ENCODE assay signal across 8 cellular contexts in genomic region chr2:176136375-176137248, GRCh38. TPM values are rescaled to one million over a fixed set of nuclear protein-coding genes. Genes with fewer than 3 reads are reported as not detected.
DNase-seq lines count a peak whose midpoint lies in the region; TF ChIP-seq lines count a peak whose summit lies in the region.
"Had no signal": no experiment of that assay in that cellular context is flagged by ENCODE, and none has a peak within 500 bp of the region (broad histone marks: within the 10 kb centered on the region; RNA-seq: fewer than 3 reads in every experiment).

No MANE protein-coding gene starts in this region.

- no peaks in the 10 kb centered on the region for H3K36me3 ChIP-seq in esophagus muscularis mucosa
- no peaks in the 10 kb centered on the region for H3K36me3 ChIP-seq in stomach

- TF ChIP-seq CTCF in esophagus muscularis mucosa (IDR thresholded peaks at IDR 0.05) (no peak), stomach (IDR thresholded peaks at IDR 0.05) (no peak)

- WGBS in esophagus muscularis mucosa, result 2% methylated on average over 33 of the region's 71 CpGs
- WGBS in stomach, 5 donors, result 2 to 9% (median 5%) methylated on average over 50 to 71 of the region's 71 CpGs

- H3K27ac ChIP-seq in esophagus muscularis mucosa (replicated peaks in 1 of 4) (peak overlapping the region; percentile 59 to 75 (median 68)), stomach (peak overlapping the region; percentile 54 to 71 (median 60))
- H3K27ac ChIP-seq: C4-2B had no signal

- H3K9me3 ChIP-seq in esophagus muscularis mucosa, result no peaks in the 10 kb centered on the region
- H3K9me3 ChIP-seq in stomach, result peaks cover 0 to 8% (median 0%) of the 10 kb centered on the region in 4 donors

- intact Hi-C loops in esophagus muscularis mucosa (cut with DNase I) (no loop called here), stomach (cut with DNase I; ENCODE audit: low total_unique reads) (no loop called here)

- H3K4me1 ChIP-seq in esophagus muscularis mucosa, result peaks cover 22 to 51% (median 33%) of the 10 kb centered on the region in 4 donors
- peaks cover 11 to 53% (median 35%) of the 10 kb centered on the region in 4 donors for H3K4me1 ChIP-seq in stomach

- H3K27me3 ChIP-seq in esophagus muscularis mucosa, result peaks cover 14 to 98% (median 73%) of the 10 kb centered on the region in 4 donors
- H3K27me3 ChIP-seq in stomach, result peaks cover 39 to 100% (median 96%) of the 10 kb centered on the region in 3 donors

- H3K4me3 ChIP-seq in esophagus muscularis mucosa (peak overlapping the region; percentile 49 to 60 (median 53)), stomach (peak overlapping the region; percentile 38 to 50 (median 42))

- no peak for TF ChIP-seq EP300 in esophagus muscularis mucosa (IDR thresholded peaks at IDR 0.05)
- TF ChIP-seq EP300 in stomach (IDR thresholded peaks at IDR 0.05), result no peak

- TF ChIP-seq POLR2A in esophagus muscularis mucosa (IDR thresholded peaks at IDR 0.05; ENCODE audit: low read depth) (no peak), stomach (IDR thresholded peaks at IDR 0.05) (no peak)

- DNase-seq in NCI-H510A treated with DMSO at 0.1 percent for 48 hours (lab: John Stamatoyannopoulos, UW) (peak; percentile 56), NCI-H510A (lab: John Stamatoyannopoulos, UW) (no peak), esophagus muscularis mucosa (ENCODE audit: extremely low spot score) (no peak), stomach (no peak), islet precursor cell (no peak), NOMO-1 treated with dmso at 0.1 percent for 144 hours (lab: John Stamatoyannopoulos, UW; ENCODE audit: unreplicated experiment) (no peak)

RNA-seq across cellular contexts. Expression of gene HOXD8, which starts 7.1 kb away (rescaled TPM):
- total RNA-seq in esophagus muscularis mucosa, result 1 to 10 TPM; 3.7 to 4.8 (median 4.3) TPM
- total RNA-seq in stomach, result 10 to 100 TPM in 1 of 5 donors, 1 to 10 TPM in 1, under 1 TPM in 1, not detected in 2; 0.58 to 15.9 (median 5.1) TPM
- polyA plus RNA-seq in stomach, result 1 to 10 TPM in 2 of 3 donors, under 1 TPM in 1; 0.87 to 1.8 (median 1.7) TPM
- total RNA-seq: T-helper 1 cell treated with Interleukin-12 subunit alpha and Interleukin-12 subunit beta and Interleukin-4 antibody, amounts not matched to agents 30 ng/mL and 1 ng/mL, for 36 hours had no signal

RNA-seq across cellular contexts. Expression of gene HOXD9, which starts 14.1 kb away (rescaled TPM):
- total RNA-seq in esophagus muscularis mucosa (1 to 10 TPM in 1 of 4 donors, under 1 TPM in 3; 0.83 to 2.2 (median 0.99) TPM), stomach (under 1 TPM in 1 of 5 donors, not detected in 4; 0.18 TPM)
- under 1 TPM; 0.31 to 0.76 (median 0.68) TPM for polyA plus RNA-seq in stomach
- total RNA-seq: T-helper 1 cell treated with Interleukin-12 subunit alpha and Interleukin-12 subunit beta and Interleukin-4 antibody, amounts not matched to agents 30 ng/mL and 1 ng/mL, for 36 hours had no signal

RNA-seq across cellular contexts. Expression of gene HOXD4, which starts 14.7 kb away (rescaled TPM):
- 1 to 10 TPM in 2 of 4 donors, under 1 TPM in 2; 0.66 to 2.9 (median 1.9) TPM for total RNA-seq in esophagus muscularis mucosa
- 1 to 10 TPM in 2 of 5 donors, not detected in 3; 2.4 to 9.6 TPM for total RNA-seq in stomach
- under 1 TPM in 2 of 3 donors, not detected in 1; 0.25 to 0.75 TPM for polyA plus RNA-seq in stomach
- total RNA-seq: T-helper 1 cell treated with Interleukin-12 subunit alpha and Interleukin-12 subunit beta and Interleukin-4 antibody, amounts not matched to agents 30 ng/mL and 1 ng/mL, for 36 hours had no signal

RNA-seq across cellular contexts. Expression of gene HOXD10, which starts 20.0 kb away (rescaled TPM):
- total RNA-seq in esophagus muscularis mucosa, result under 1 TPM in 2 of 4 donors, not detected in 2; 0.42 to 0.50 TPM
- total RNA-seq in stomach, result 1 to 10 TPM in 1 of 5 donors, not detected in 4; 2.6 TPM
- not detected for polyA plus RNA-seq in stomach
- total RNA-seq: T-helper 1 cell treated with Interleukin-12 subunit alpha and Interleukin-12 subunit beta and Interleukin-4 antibody, amounts not matched to agents 30 ng/mL and 1 ng/mL, for 36 hours had no signal

RNA-seq across cellular contexts. Expression of gene HOXD3, which starts 20.5 kb away (rescaled TPM):
- total RNA-seq in esophagus muscularis mucosa, result 1 to 10 TPM in 2 of 4 donors, under 1 TPM in 2; 0.86 to 2.1 (median 1.4) TPM
- total RNA-seq in stomach, result 10 to 100 TPM in 1 of 5 donors, 1 to 10 TPM in 2, not detected in 2; 1.5 to 11.0 (median 2.5) TPM
- 1 to 10 TPM in 1 of 3 donors, under 1 TPM in 2; 0.44 to 2.7 (median 0.78) TPM for polyA plus RNA-seq in stomach
- total RNA-seq: T-helper 1 cell treated with Interleukin-12 subunit alpha and Interleukin-12 subunit beta and Interleukin-4 antibody, amounts not matched to agents 30 ng/mL and 1 ng/mL, for 36 hours had no signal
